In the genomic region with DNA sequence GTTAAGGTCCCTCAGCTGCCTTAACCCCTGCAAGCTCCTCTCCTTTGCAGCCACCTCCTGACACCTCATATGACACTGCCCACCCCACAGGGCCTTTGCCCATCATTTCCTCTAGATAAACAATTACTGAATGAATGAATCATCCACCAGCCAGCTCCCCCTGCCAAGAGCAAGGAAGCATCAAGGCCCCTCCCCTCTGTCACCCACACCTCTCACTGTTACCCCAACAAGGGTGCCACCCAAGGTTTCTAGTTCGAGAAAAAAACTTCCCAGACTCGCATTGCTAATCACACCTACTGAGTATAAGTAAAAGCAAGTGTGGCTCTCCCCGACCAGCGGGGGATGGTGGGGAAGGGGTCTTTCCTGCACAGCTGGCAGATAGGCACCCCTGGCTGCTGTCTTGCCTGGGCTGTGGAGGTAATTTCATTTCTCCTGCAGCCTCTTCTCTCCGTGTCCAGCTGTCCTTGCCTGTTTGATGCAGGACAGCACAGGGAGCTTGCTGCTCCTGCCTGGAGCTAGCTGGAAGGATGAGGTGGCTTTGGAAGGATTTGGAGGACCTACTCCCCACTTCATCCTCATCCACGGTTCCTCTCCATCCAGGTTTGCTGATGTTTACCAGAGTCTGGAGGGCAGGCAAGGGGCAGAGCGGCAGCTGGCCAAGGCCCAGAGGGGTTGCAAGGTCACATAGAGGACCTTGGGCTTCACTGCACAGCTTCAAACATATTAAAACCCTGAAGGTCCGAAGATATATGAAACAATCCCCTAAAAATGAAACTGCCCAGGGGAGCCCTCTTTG, we compare ENCODE assay signal across 12 cellular contexts. TPM values are rescaled to one million over a fixed set of nuclear protein-coding genes. Genes with fewer than 3 reads are reported as not detected.
A peak's percentile ranks its signal among the peaks of the same experiment; 100 is the strongest.
DNase-seq lines count a peak whose midpoint lies in the region; ATAC-seq, FAIRE-seq and TF ChIP-seq lines count a peak whose summit lies in the region.
"Had no signal": no experiment of that assay in that cellular context is flagged by ENCODE, and none has a peak within 500 bp of the region (broad histone marks: within the 10 kb centered on the region; RNA-seq: fewer than 3 reads in every experiment).

No MANE protein-coding gene starts in this region.

- peak overlapping the region; percentile 61 to 75 for H3K27ac Mint-ChIP-seq in T-cell

- H3K27ac ChIP-seq in ascending aorta: no peak overlapping the region
- H3K27ac ChIP-seq: thoracic aorta had no signal

- H3K36me3 Mint-ChIP-seq in T-cell: no peaks in the 10 kb centered on the region

- CTCF ChIA-PET in T-cell (lab: Charles Lee): interaction anchor here (0.7 to 1.5 kb wide), 7 partner anchors 12 to 527 kb away, joined by 3 to 11 read pairs (median 3); partner anchors contain the start of gene LBR (in 1 of the 2)

- no peaks in the 10 kb centered on the region for H3K4me1 ChIP-seq in ascending aorta

- no peak overlapping the region for H3K4me3 ChIP-seq in bronchial epithelial cell (ENCODE audit: low read depth, low read length)
- H3K4me3 ChIP-seq in ascending aorta: no peak overlapping the region
- H3K4me3 ChIP-seq: thoracic aorta had no signal

- no peak for FAIRE-seq in bronchial epithelial cell (lab: Jason Lieb, UNC)
- no peak for FAIRE-seq in H54 (lab: Jason Lieb, UNC)
- FAIRE-seq: TTC549 had no signal

- H3K27me3 ChIP-seq in bronchial epithelial cell (ENCODE audit: control insufficient read depth, insufficient read depth, low read length) (peaks cover 4% of the 10 kb centered on the region), ascending aorta (no peaks in the 10 kb centered on the region)

- in situ Hi-C loops in GM13977 (cut with MboI; ENCODE audit: low pct_unique_long_range_greater_than_20kb, low sequenced_read_pairs, unreplicated experiment): no loop called here

- no peaks in the 10 kb centered on the region for H3K9me3 Mint-ChIP-seq in T-cell

- peak overlapping the region in 1 of 3 donors; percentile 0 for H3K4me3 Mint-ChIP-seq in T-cell

- DNase-seq in COLO668 (lab: John Stamatoyannopoulos, UW; ENCODE audit: unreplicated experiment) (peak; percentile 34), T-cell (peak in 31 of 34 experiments; percentile 33 to 77 (median 57)), bronchial epithelial cell (ENCODE audit: low read depth) (peak; percentile 45), sciatic nerve (ENCODE audit: low spot score) (peak; percentile 33), H54 (ENCODE audit: insufficient read length, low spot score) (no peak), ascending aorta (ENCODE audit: low spot score in 2 of 2) (no peak), GM13977 (ENCODE audit: low spot score) (no peak)
- DNase-seq: HCEC 1CT, NCI-H1436 treated with DMSO at 0.1 percent for 48 hours had no signal

- intact Hi-C loops in sciatic nerve (cut with DNase I) (no loop called here), ascending aorta (cut with DNase I) (no loop called here)

- TF ChIP-seq CTCF in bronchial epithelial cell (IDR thresholded peaks at IDR 0.05; ENCODE audit: insufficient read depth, low read length, severe bottlenecking): no peak
- TF ChIP-seq CTCF in ascending aorta (IDR thresholded peaks at IDR 0.05): no peak
- TF ChIP-seq CTCF in GM13977 (IDR thresholded peaks at IDR 0.05; ENCODE audit: extremely low read depth, insufficient read depth, missing control alignments): no peak

- peaks cover 28 to 54% (median 44%) of the 10 kb centered on the region in 3 donors for H3K4me1 Mint-ChIP-seq in T-cell

- no peaks in the 10 kb centered on the region for H3K27me3 Mint-ChIP-seq in T-cell

- H3K36me3 ChIP-seq in bronchial epithelial cell (ENCODE audit: control insufficient read depth, insufficient read depth, low read length): no peaks in the 10 kb centered on the region
- no peaks in the 10 kb centered on the region for H3K36me3 ChIP-seq in ascending aorta
- H3K36me3 ChIP-seq: thoracic aorta had no signal

- POLR2A ChIA-PET in T-cell (lab: Charles Lee): interaction anchor here in 1 of 2 donors (0.5 to 0.6 kb wide), 2 partner anchors 16 to 32 kb away, joined by 3 to 5 read pairs; no protein-coding TSS in a partner anchor

- no peaks in the 10 kb centered on the region for H3K9me3 ChIP-seq in ascending aorta
- H3K9me3 ChIP-seq: thoracic aorta had no signal

- ATAC-seq in T-cell (replicated peaks in 1 of 4) (peak; percentile 82 to 91 (median 84)), sciatic nerve (no peak), GM19395 (IDR thresholded peaks at IDR 0.05; ENCODE audit: unreplicated experiment) (no peak)

- no peak for TF ChIP-seq POLR2A in H54 (IDR thresholded peaks at IDR 0.05; ENCODE audit: low read depth, low read length)

RNA-seq across cellular contexts. Expression of gene LBR, which starts 33.1 kb away (rescaled TPM):
- total RNA-seq in T-cell (100 to 1,000 TPM; 105 to 142 (median 118) TPM), bronchial epithelial cell (25.3 and 35.8 TPM in 2 replicates), sciatic nerve (48.8 TPM), ascending aorta (21.1 TPM)

Comparison
In these comparisons a context has a peak if more than half of its experiments do, and no peak if none do; other contexts are left out.
1. DNase-seq: peak in COLO668 (single experiment), T-cell (31 of 34), bronchial epithelial cell (single experiment) and sciatic nerve (single experiment); none in H54 (single experiment), ascending aorta (0 of 2) and GM13977 (single experiment).
2. ATAC-seq: peak in T-cell (4 of 4); none in sciatic nerve (single experiment) and GM19395 (single experiment).